ENCODE assay signal across 20 cellular contexts in genomic region chr10:34474060-34474376, GRCh38.
DNase-seq lines count a peak whose midpoint lies in the region; ATAC-seq, FAIRE-seq and TF ChIP-seq lines count a peak whose summit lies in the region.
"Had no signal": no experiment of that assay in that cellular context is flagged by ENCODE, and none has a peak within 500 bp of the region (broad histone marks: within the 10 kb centered on the region; RNA-seq: fewer than 3 reads in every experiment).

No MANE protein-coding gene starts in this region.

- H3K27ac Mint-ChIP-seq in WTC11 (no peak overlapping the region), osteocyte (ENCODE audit: unreplicated experiment) (peak overlapping the region; percentile 82)
- H3K27ac Mint-ChIP-seq: activated naive CD4-positive, alpha-beta T cell treated with anti-CD3 and anti-CD28 coated beads, Interleukin-2, amount 50 U/mL, for 24 hours; effector memory CD8-positive, alpha-beta T cell had no signal

- TF ChIP-seq CTCF in WTC11 (IDR thresholded peaks at IDR 0.05) (no peak), osteocyte (IDR thresholded peaks at IDR 0.05) (no peak), GM20000 (IDR thresholded peaks at IDR 0.05; ENCODE audit: extremely low read depth, missing control alignments) (no peak)

- peak; percentile 79 for FAIRE-seq in HTR-8/SVneo (lab: Jason Lieb, UNC)
- FAIRE-seq: kidney, small intestine had no signal

- POLR2A ChIA-PET in WTC11 (lab: Charles Lee) = no interaction called here

- H3K4me1 Mint-ChIP-seq in WTC11 = no peaks in the 10 kb centered on the region; the same call in 1 of the 2 replicates
- peaks cover 41% of the 10 kb centered on the region for H3K4me1 Mint-ChIP-seq in osteocyte (ENCODE audit: unreplicated experiment)
- H3K4me1 Mint-ChIP-seq: activated naive CD4-positive, alpha-beta T cell treated with anti-CD3 and anti-CD28 coated beads, Interleukin-2, amount 50 U/mL, for 24 hours had no signal

- no peak for ATAC-seq in WTC11
- ATAC-seq: effector memory CD8-positive, alpha-beta T cell had no signal

- H3K9me3 Mint-ChIP-seq in WTC11 (no peaks in the 10 kb centered on the region), osteocyte (ENCODE audit: unreplicated experiment) (no peaks in the 10 kb centered on the region)
- H3K9me3 Mint-ChIP-seq: activated naive CD4-positive, alpha-beta T cell treated with anti-CD3 and anti-CD28 coated beads, Interleukin-2, amount 50 U/mL, for 24 hours; effector memory CD8-positive, alpha-beta T cell had no signal

- DNase-seq in HTR-8/SVneo (ENCODE audit: insufficient read length, low spot score) (no peak), WTC11 (ENCODE audit: low spot score) (no peak), fibroblast of peridontal ligament (ENCODE audit: extremely low read depth) (peak; percentile 67), osteocyte (ENCODE audit: extremely low spot score, unreplicated experiment) (no peak), NCI-H446 treated with DMSO at 0.1 percent for 48 hours (lab: John Stamatoyannopoulos, UW) (no peak), GM20000 (ENCODE audit: low spot score) (no peak), hypothalamus (lab: John Stamatoyannopoulos, UW) (no peak)
- no peak for DNase-seq in activated naive CD4-positive, alpha-beta T cell (lab: John Stamatoyannopoulos, UW)
- DNase-seq: activated CD4-positive, alpha-beta T cell treated with anti-CD3 and anti-CD28 coated beads for 1 hour; activated CD8-positive, alpha-beta memory T cell treated with anti-CD3 and anti-CD28 coated beads, Interleukin-2, amount 50 U/mL, for 48 hours; effector memory CD8-positive, alpha-beta T cell; head of caudate nucleus; kidney; NCI-H1048; NCI-H2107; NCI-H82; small intestine; T-helper 2 cell; thyroid gland had no signal

- H3K4me3 Mint-ChIP-seq in WTC11 = no peak overlapping the region
- H3K4me3 Mint-ChIP-seq in osteocyte (ENCODE audit: unreplicated experiment) = no peak overlapping the region
- H3K4me3 Mint-ChIP-seq: activated naive CD4-positive, alpha-beta T cell treated with anti-CD3 and anti-CD28 coated beads, Interleukin-2, amount 50 U/mL, for 24 hours; effector memory CD8-positive, alpha-beta T cell had no signal

- CTCF ChIA-PET in WTC11 (lab: Charles Lee) = no interaction called here

- H3K27me3 Mint-ChIP-seq in WTC11 (ENCODE audit: low read depth) (no peaks in the 10 kb centered on the region), osteocyte (ENCODE audit: unreplicated experiment) (no peaks in the 10 kb centered on the region)
- H3K27me3 Mint-ChIP-seq: activated naive CD4-positive, alpha-beta T cell treated with anti-CD3 and anti-CD28 coated beads, Interleukin-2, amount 50 U/mL, for 24 hours had no signal

- peaks cover 2% of the 10 kb centered on the region for H3K36me3 Mint-ChIP-seq in WTC11
- peaks cover 9% of the 10 kb centered on the region for H3K36me3 Mint-ChIP-seq in osteocyte (ENCODE audit: unreplicated experiment)
- H3K36me3 Mint-ChIP-seq: activated naive CD4-positive, alpha-beta T cell treated with anti-CD3 and anti-CD28 coated beads, Interleukin-2, amount 50 U/mL, for 24 hours had no signal

TF ChIP-seq in WTC11, 78 proteins besides CTCF, POLR2A, EP300 and RAD21:
- 0 out of 2 replicates have a peak, but pooled peaks have one; percentile 35 for TF ChIP-seq ZNF121 (CRISPR knock-in tag; IDR thresholded peaks at IDR 0.05)
- no peak for TF ChIP-seq TCF7 (CRISPR knock-in tag; IDR thresholded peaks at IDR 0.05; ENCODE audit: low read depth)
- no peak for TF ChIP-seq ZNF396 (CRISPR knock-in tag; IDR thresholded peaks at IDR 0.05; ENCODE audit: borderline replicate concordance)
